Comparison of ENCODE assay signal across 8 cellular contexts in genomic region chr17:7834891-7835817, GRCh38. TPM values are rescaled to one million over a fixed set of nuclear protein-coding genes. Genes with fewer than 3 reads are reported as not detected.
DNase-seq lines count a peak whose midpoint lies in the region; ATAC-seq, FAIRE-seq and TF ChIP-seq lines count a peak whose summit lies in the region.

No MANE protein-coding gene starts in this region.

- H3K27me3 Mint-ChIP-seq in central memory CD8-positive, alpha-beta T cell, result no peaks in the 10 kb centered on the region

- CTCF ChIA-PET in AG04450 (lab: Charles Lee), result interaction anchor here (0.5 to 2.6 kb wide), 17 partner anchors 8 to 284 kb away, joined by 3 to 9 read pairs (median 3); partner anchors contain the start of genes ALOXE3 and NAA38

- peaks cover 62% of the 10 kb centered on the region for H3K4me1 Mint-ChIP-seq in central memory CD8-positive, alpha-beta T cell

- TF ChIP-seq POLR2A in spleen (IDR thresholded peaks at IDR 0.05), result peak in 2 of 3 donors; percentile 63 to 66

- peak overlapping the region; percentile 98 for H3K27ac ChIP-seq in AG04450 (ENCODE audit: low read depth, low read length)
- peak overlapping the region; percentile 88 to 100 (median 95) for H3K27ac ChIP-seq in spleen

- WGBS in spleen, 5 donors, result 0 to 2% (median 1%) methylated on average over 45 to 75 of the region's 75 CpGs

- H3K27ac Mint-ChIP-seq in central memory CD8-positive, alpha-beta T cell (ENCODE audit: low read depth), result peak overlapping the region; percentile 98

- FAIRE-seq in islet of Langerhans (lab: Jason Lieb, UNC), result peak; percentile 55

- TF ChIP-seq CTCF in AG04450 (IDR thresholded peaks at IDR 0.05; ENCODE audit: low read depth, low read length) (peak; percentile 82), spleen (IDR thresholded peaks at IDR 0.05 in 8 of 11, conservative IDR thresholded peaks at IDR 0.05 in 3 of 11) (peak; percentile 73 to 92 (median 89))

- peaks cover 33 to 69% (median 49%) of the 10 kb centered on the region in 6 donors for H3K4me1 ChIP-seq in spleen

- H3K4me3 Mint-ChIP-seq in central memory CD8-positive, alpha-beta T cell, result peak overlapping the region; percentile 91

- POLR2A ChIA-PET in AG04450 (lab: Yijun Ruan, JAX), result interaction anchor here (0.8 to 4.3 kb wide), 3 partner anchors 10 to 24 kb away, joined by 3 to 21 read pairs (median 13); partner anchors contain the start of genes CYB5D1 and NAA38

- ATAC-seq in GM18907 (IDR thresholded peaks at IDR 0.05; ENCODE audit: unreplicated experiment) (peak; percentile 45), HG03378 (IDR thresholded peaks at IDR 0.05; ENCODE audit: unreplicated experiment) (peak; percentile 24)
- peak; percentile 62 to 63 for ATAC-seq in activated CD4-positive, CD25-positive, alpha-beta regulatory T cell treated with anti-CD3 and anti-CD28 coated beads, Interleukin-2, amount 50 U/mL, for 24 hours
- peak; percentile 69 for ATAC-seq in central memory CD8-positive, alpha-beta T cell (replicated peaks; ENCODE audit: extremely low read depth, poor library complexity, severe bottlenecking)

- peaks cover 13% of the 10 kb centered on the region for H3K27me3 ChIP-seq in AG04450 (ENCODE audit: control insufficient read depth, insufficient read depth, low read length)
- H3K27me3 ChIP-seq in spleen (replicated peaks in 1 of 7), result peaks cover 0 to 6% (median 0%) of the 10 kb centered on the region in 7 donors

- H3K9me3 Mint-ChIP-seq in central memory CD8-positive, alpha-beta T cell, result no peaks in the 10 kb centered on the region

- peaks cover 0 to 8% (median 0%) of the 10 kb centered on the region in 6 donors for H3K36me3 ChIP-seq in spleen

- H3K4me3 ChIP-seq in AG04450 (ENCODE audit: low read depth, low read length), result peak overlapping the region; percentile 84
- H3K4me3 ChIP-seq in spleen, result peak overlapping the region; percentile 72 to 86 (median 83)

- intact Hi-C loops in spleen (cut with DNase I; ENCODE audit: low total_unique reads), result no loop called here

- H3K36me3 Mint-ChIP-seq in central memory CD8-positive, alpha-beta T cell (ENCODE audit: insufficient read depth), result peaks cover 47% of the 10 kb centered on the region

- H3K9me3 ChIP-seq in AG04450 (ENCODE audit: control insufficient read depth, insufficient read depth, low read length) (no peaks in the 10 kb centered on the region; the same call in 1 of the 2 replicates), spleen (no peaks in the 10 kb centered on the region)

- DNase-seq in AG04450 (ENCODE audit: low read depth, low spot score), result peak; percentile 97
- DNase-seq in NCI-H446 treated with DMSO at 0.1 percent for 48 hours (lab: John Stamatoyannopoulos, UW), result peak; percentile 95
- peak; percentile 74 to 90 for DNase-seq in central memory CD8-positive, alpha-beta T cell (ENCODE audit: low spot score in 2 of 2)
- peak; percentile 95 for DNase-seq in spleen

RNA-seq across cellular contexts. Expression of gene KDM6B, which starts 1.1 kb away (rescaled TPM):
- 2.0 and 2.4 TPM in 2 replicates for polyA plus RNA-seq in AG04450 (2011; rRNA removed)
- polyA minus RNA-seq in AG04450 (2011; rRNA and poly(A)+ RNA removed), result 15.3 and 16.4 TPM in 2 replicates
- 100 to 1,000 TPM in 1 of 7 donors, 10 to 100 TPM in 6; 22.3 to 110 (median 60.8) TPM for total RNA-seq in spleen
- polyA plus RNA-seq in spleen, result 10 to 100 TPM in 1 of 3 donors, 1 to 10 TPM in 2; 2.9 to 11.7 (median 4.0) TPM

RNA-seq across cellular contexts. Expression of gene TMEM88, which starts 19.7 kb away (rescaled TPM):
- 0.29 and 0.45 TPM in 2 replicates for polyA plus RNA-seq in AG04450 (2011; rRNA removed)
- 0.78 TPM in 1 of 2 replicates, not detected in the other for polyA minus RNA-seq in AG04450 (2011; rRNA and poly(A)+ RNA removed)
- total RNA-seq in spleen, result 10 to 100 TPM in 5 of 7 donors, 1 to 10 TPM in 2; 5.2 to 31.8 (median 18.0) TPM
- 10 to 100 TPM in 1 of 3 donors, 1 to 10 TPM in 2; 5.5 to 26.2 (median 9.5) TPM for polyA plus RNA-seq in spleen

RNA-seq across cellular contexts. Expression of gene NAA38, which starts 22.2 kb away (rescaled TPM):
- polyA plus RNA-seq in AG04450 (2011; rRNA removed) (49.3 and 59.0 TPM in 2 replicates), spleen (100 to 1,000 TPM; 119 to 185 (median 182) TPM)
- 10.9 and 15.8 TPM in 2 replicates for polyA minus RNA-seq in AG04450 (2011; rRNA and poly(A)+ RNA removed)
- total RNA-seq in spleen, result 100 to 1,000 TPM in 1 of 7 donors, 10 to 100 TPM in 6; 51.0 to 111 (median 56.9) TPM

RNA-seq across cellular contexts. Expression of gene CYB5D1, which starts 22.6 kb away (rescaled TPM):
- polyA plus RNA-seq in AG04450 (2011; rRNA removed) (6.9 and 8.1 TPM in 2 replicates), spleen (1 to 10 TPM; 2.1 to 3.8 (median 2.9) TPM)
- polyA minus RNA-seq in AG04450 (2011; rRNA and poly(A)+ RNA removed), result 5.3 and 8.7 TPM in 2 replicates
- total RNA-seq in spleen, result 10 to 100 TPM in 1 of 7 donors, 1 to 10 TPM in 6; 4.1 to 13.2 (median 5.9) TPM

RNA-seq across cellular contexts. Expression of gene CHD3, which starts 53.4 kb away (rescaled TPM):
- polyA plus RNA-seq in AG04450 (2011; rRNA removed) (50.0 and 68.6 TPM in 2 replicates), spleen (10 to 100 TPM; 37.0 to 84.3 (median 71.8) TPM)
- 155 and 187 TPM in 2 replicates for polyA minus RNA-seq in AG04450 (2011; rRNA and poly(A)+ RNA removed)
- 100 to 1,000 TPM in 2 of 7 donors, 10 to 100 TPM in 5; 60.9 to 117 (median 83.6) TPM for total RNA-seq in spleen

Comparison
In these comparisons a context has a peak if more than half of its experiments do, and no peak if none do; other contexts are left out.
1. Peak in every context shown above with its lines: DNase-seq, ATAC-seq, H3K4me3 ChIP-seq and H3K27ac ChIP-seq.